ENCODE assay signal across 9 cellular contexts in the genomic region with DNA sequence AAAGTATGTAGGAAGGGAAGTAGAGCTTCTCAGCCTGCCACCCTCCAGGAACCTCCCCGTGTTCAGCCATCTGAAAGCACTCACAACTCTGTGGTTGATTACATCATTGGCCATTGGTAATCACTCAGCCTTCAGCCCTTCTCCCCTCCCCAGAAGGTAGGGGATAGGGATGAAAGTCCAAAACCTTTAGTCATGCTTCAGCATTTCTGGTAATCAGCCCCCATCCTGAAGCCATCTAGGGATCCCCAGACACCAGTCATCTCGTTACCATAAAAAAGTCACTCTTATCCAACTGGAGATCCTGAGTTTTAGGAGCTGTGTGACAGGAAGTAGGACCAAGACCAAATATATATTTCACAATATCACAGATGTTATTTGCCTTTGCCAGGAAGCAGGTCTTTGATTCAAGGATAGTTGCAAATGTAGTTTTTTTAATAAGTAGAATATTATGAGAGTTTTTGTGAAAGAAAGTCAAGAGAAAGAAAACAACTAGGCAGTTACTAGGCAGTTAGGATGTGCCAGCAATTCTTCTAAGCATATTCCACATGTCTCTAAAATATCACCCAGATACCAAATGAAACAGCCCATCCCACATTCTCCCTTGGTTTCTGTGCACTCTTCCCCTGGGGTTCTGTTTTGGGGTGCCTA.
DNase-seq lines count a peak whose midpoint lies in the region; ATAC-seq and TF ChIP-seq lines count a peak whose summit lies in the region.
"Had no signal": no experiment of that assay in that cellular context is flagged by ENCODE, and none has a peak within 500 bp of the region (broad histone marks: within the 10 kb centered on the region; RNA-seq: fewer than 3 reads in every experiment).

No MANE protein-coding gene starts in this region.

- ATAC-seq in GM18517 (IDR thresholded peaks at IDR 0.05; ENCODE audit: unreplicated experiment): no peak

- TF ChIP-seq CTCF in HFF-Myc (IDR thresholded peaks at IDR 0.05; ENCODE audit: low read depth, low read length, missing control alignments) (no peak), foreskin fibroblast (IDR thresholded peaks at IDR 0.05; ENCODE audit: low read depth, low read length) (no peak)

- POLR2A ChIA-PET in HEK293T (lab: Yijun Ruan, JAX): interaction anchor here (1.0 kb wide), 1 partner anchor 20 kb away, joined by 3 read pairs; no protein-coding TSS in a partner anchor

- H3K4me3 ChIP-seq in HFF-Myc (replicated peaks; ENCODE audit: low read depth, low read length): no peak overlapping the region
- H3K4me3 ChIP-seq in foreskin fibroblast (ENCODE audit: low read depth in 1 of 2, low read length in 2 of 2): no peak overlapping the region

- CTCF ChIA-PET in HEK293T (lab: Yijun Ruan, JAX): interaction anchor here (1.0 kb wide), 1 partner anchor 29 kb away, joined by 3 read pairs; no protein-coding TSS in a partner anchor

- DNase-seq in AML-193 (lab: John Stamatoyannopoulos, UW) (peak; percentile 59 to 66), HFF-Myc (ENCODE audit: extremely low read depth, low read depth) (peak; percentile 56), RPMI7951 (ENCODE audit: low read depth) (peak; percentile 2), foreskin fibroblast (peak; percentile 90 to 96), inferior parietal cortex (ENCODE audit: extremely low spot score) (no peak), HEK293T (ENCODE audit: extremely low spot score) (no peak)
- DNase-seq in activated naive CD4-positive, alpha-beta T cell treated with anti-CD3 and anti-CD28 coated beads, Interleukin-2, amount 50 U/mL, for 16 hours: no peak
- DNase-seq: CD8-positive, alpha-beta memory T cell had no signal

TF ChIP-seq in HEK293T, 16 proteins besides CTCF, POLR2A, EP300 and RAD21:
- TF ChIP-seq SUZ12 (IDR thresholded peaks at IDR 0.05) (no peak), HDGF (IDR thresholded peaks at IDR 0.05; ENCODE audit: borderline replicate concordance) (no peak), FOXA1 (IDR thresholded peaks at IDR 0.05) (no peak), CTBP1 (IDR thresholded peaks at IDR 0.05; ENCODE audit: borderline replicate concordance) (no peak), FOXK2 (IDR thresholded peaks at IDR 0.05) (no peak), ARNT (IDR thresholded peaks at IDR 0.05) (no peak), LEF1 (IDR thresholded peaks at IDR 0.05; ENCODE audit: borderline replicate concordance) (no peak), L3MBTL2 (conservative IDR thresholded peaks at IDR 0.05) (no peak), ZNF384 (IDR thresholded peaks at IDR 0.05) (no peak), BHLHE40 (IDR thresholded peaks at IDR 0.05; ENCODE audit: borderline replicate concordance) (no peak), ELF4 (IDR thresholded peaks at IDR 0.05) (no peak), SP1 (IDR thresholded peaks at IDR 0.05) (no peak), TARDBP (IDR thresholded peaks at IDR 0.05) (no peak), NFRKB (IDR thresholded peaks at IDR 0.05) (no peak), FOXM1 (IDR thresholded peaks at IDR 0.05; ENCODE audit: borderline replicate concordance) (no peak)
- TF ChIP-seq, protein P1, sequence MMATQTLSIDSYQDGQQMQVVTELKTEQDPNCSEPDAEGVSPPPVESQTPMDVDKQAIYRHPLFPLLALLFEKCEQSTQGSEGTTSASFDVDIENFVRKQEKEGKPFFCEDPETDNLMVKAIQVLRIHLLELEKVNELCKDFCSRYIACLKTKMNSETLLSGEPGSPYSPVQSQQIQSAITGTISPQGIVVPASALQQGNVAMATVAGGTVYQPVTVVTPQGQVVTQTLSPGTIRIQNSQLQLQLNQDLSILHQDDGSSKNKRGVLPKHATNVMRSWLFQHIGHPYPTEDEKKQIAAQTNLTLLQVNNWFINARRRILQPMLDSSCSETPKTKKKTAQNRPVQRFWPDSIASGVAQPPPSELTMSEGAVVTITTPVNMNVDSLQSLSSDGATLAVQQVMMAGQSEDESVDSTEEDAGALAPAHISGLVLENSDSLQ (IDR thresholded peaks at IDR 0.05): no peak

Comparison
In these comparisons a context has a peak if more than half of its experiments do, and no peak if none do; other contexts are left out.
1. DNase-seq: peak in AML-193 (2 of 2), HFF-Myc (single experiment), RPMI7951 (single experiment) and foreskin fibroblast (2 of 2); none in activated naive CD4-positive, alpha-beta T cell treated with anti-CD3 and anti-CD28 coated beads, Interleukin-2, amount 50 U/mL, for 16 hours (single experiment), inferior parietal cortex (single experiment) and HEK293T (single experiment).